Comparison of ENCODE assay signal across 17 cellular contexts in the genomic region with DNA sequence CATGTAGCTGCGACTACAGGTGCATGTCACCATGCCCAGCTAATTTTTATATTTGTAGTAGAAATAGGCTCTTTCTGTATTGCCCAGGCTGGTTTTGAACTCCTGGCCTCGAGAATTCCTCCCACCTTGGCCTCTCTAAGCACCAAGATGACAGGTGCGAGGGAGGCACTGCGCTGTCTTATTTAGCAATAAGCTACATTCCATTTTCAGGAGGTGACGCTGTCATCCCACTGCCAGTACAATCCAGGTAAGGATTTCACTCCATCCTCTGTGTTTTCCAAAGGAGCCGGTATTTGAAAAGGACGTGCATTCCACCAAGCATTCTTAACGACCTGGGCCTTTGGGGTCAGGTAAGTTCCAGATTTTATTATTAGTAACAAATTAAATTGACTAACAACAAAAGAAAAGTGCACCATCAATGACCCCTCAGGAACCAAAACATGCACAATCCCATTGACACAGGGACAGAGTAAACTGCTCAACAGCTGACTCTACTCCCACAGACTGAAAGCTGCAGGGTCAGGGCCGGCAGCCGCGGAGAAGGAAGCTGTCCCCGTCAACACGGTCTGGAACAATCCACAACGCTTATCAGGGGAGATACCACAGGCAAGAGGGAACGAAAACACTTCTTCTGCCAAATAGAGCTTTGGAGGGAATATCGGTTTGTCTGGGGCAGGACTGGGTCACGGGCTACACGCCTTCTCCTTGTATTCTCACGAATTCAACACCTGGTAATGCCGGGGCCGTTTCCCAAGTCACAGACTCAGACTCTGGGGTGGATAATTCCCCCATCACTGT.
DNase-seq lines count a peak whose midpoint lies in the region; ATAC-seq, FAIRE-seq and TF ChIP-seq lines count a peak whose summit lies in the region.
"Had no signal": no experiment of that assay in that cellular context is flagged by ENCODE, and none has a peak within 500 bp of the region (broad histone marks: within the 10 kb centered on the region; RNA-seq: fewer than 3 reads in every experiment).

No MANE protein-coding gene starts in this region.

- H3K36me3 Mint-ChIP-seq in nephron progenitor cell (ENCODE audit: low read depth): no peaks in the 10 kb centered on the region
- H3K36me3 Mint-ChIP-seq: activated naive CD4-positive, alpha-beta T cell treated with anti-CD3 and anti-CD28 coated beads, Interleukin-2, amount 10 ng/mL, durations not matched to agents 7 days and 5 days had no signal

- FAIRE-seq in K562 (lab: Jason Lieb, UNC): no peak

- peaks cover 11 to 33% of the 10 kb centered on the region in 2 experiments; a peak in 4 of 5 replicates for H3K27me3 ChIP-seq in K562 (ENCODE audit: control insufficient read depth in 2 of 2, insufficient read depth in 2 of 2, low read length in 2 of 2)
- no peaks in the 10 kb centered on the region for H3K27me3 ChIP-seq in upper lobe of right lung
- H3K27me3 ChIP-seq: colonic mucosa had no signal

- intact Hi-C loops in K562 (cut with micrococcal nuclease) (no loop called here), left cardiac atrium (cut with DNase I) (no loop called here), upper lobe of right lung (cut with DNase I) (no loop called here)

- CTCF ChIA-PET in K562 (lab: Yijun Ruan, JAX; ENCODE audit: low intra/inter-chr PET ratio): no interaction called here

- no peak overlapping the region for H2AFZ ChIP-seq in K562 (ENCODE audit: low read depth, low read length)

- TF ChIP-seq EP300 in K562 (IDR thresholded peaks at IDR 0.05; ENCODE audit: low read length): no peak

- H3K4me3 Mint-ChIP-seq in nephron progenitor cell: no peak overlapping the region
- H3K4me3 Mint-ChIP-seq: activated naive CD4-positive, alpha-beta T cell treated with anti-CD3 and anti-CD28 coated beads, Interleukin-2, amount 10 ng/mL, durations not matched to agents 7 days and 5 days; CD4-positive, alpha-beta T cell had no signal

- H3K4me3 ChIP-seq in K562: no peak overlapping the region
- no peak overlapping the region for H3K4me3 ChIP-seq in upper lobe of right lung
- H3K4me3 ChIP-seq: colonic mucosa, prostate gland had no signal

- in situ Hi-C loops in K562 (cut with MboI): no loop called here

- no TSS peak for BruUV-seq in K562 (replicated peaks; lab: Mats Ljungman, UMichigan)

- no peaks in the 10 kb centered on the region for H3K9me3 Mint-ChIP-seq in nephron progenitor cell
- H3K9me3 Mint-ChIP-seq: CD4-positive, alpha-beta T cell had no signal

- H3K27ac ChIP-seq in K562 (ENCODE audit: extremely low read depth, low read depth, low read length) (no peak overlapping the region), upper lobe of right lung (no peak overlapping the region)
- H3K27ac ChIP-seq: colonic mucosa, HL-60, prostate gland had no signal

- no peak for TF ChIP-seq CTCF in K562 (IDR thresholded peaks at IDR 0.05 in 2 of 3, conservative IDR thresholded peaks at IDR 0.05 in 1 of 3; ENCODE audit: insufficient read depth in 2 of 3, low read depth in 1 of 3, low read length in 3 of 3)
- no peak for TF ChIP-seq CTCF in nephron progenitor cell (IDR thresholded peaks at IDR 0.05)
- TF ChIP-seq CTCF in upper lobe of right lung (IDR thresholded peaks at IDR 0.05): no peak

- H3K4me1 ChIP-seq in K562 (replicated peaks in 1 of 2; ENCODE audit: control insufficient read depth in 2 of 2, insufficient read depth in 2 of 2, low read length in 2 of 2) (no peaks in the 10 kb centered on the region), upper lobe of right lung (peaks cover 7% of the 10 kb centered on the region)
- H3K4me1 ChIP-seq: colonic mucosa, prostate gland had no signal

- peaks cover 14% of the 10 kb centered on the region for H3K27me3 Mint-ChIP-seq in nephron progenitor cell (ENCODE audit: low read depth, poor library complexity)
- H3K27me3 Mint-ChIP-seq: CD4-positive, alpha-beta T cell had no signal

- no peaks in the 10 kb centered on the region for H3K79me2 ChIP-seq in K562 (ENCODE audit: control insufficient read depth, insufficient read depth, low read length)

- no peak for TF ChIP-seq RAD21 in K562 (CRISPR knock-in tag; conservative IDR thresholded peaks at IDR 0.05 in 1 of 2, IDR thresholded peaks at IDR 0.05 in 1 of 2)

- H3K9ac ChIP-seq in K562 (ENCODE audit: insufficient read depth in 1 of 2, low read depth in 2 of 2, low read length in 2 of 2): no peak overlapping the region

- H3K4me2 ChIP-seq in K562 (ENCODE audit: insufficient read depth, low read length): no peak overlapping the region

- TF ChIP-seq POLR2A in K562 (conservative IDR thresholded peaks at IDR 0.05): no peak

- peaks cover 25% of the 10 kb centered on the region for H3K4me1 Mint-ChIP-seq in nephron progenitor cell

- POLR2A ChIA-PET in K562 (lab: Yijun Ruan, JAX): interaction anchor here (0.5 to 1.6 kb wide), 2 partner anchors 10 to 64 kb away, joined by 4 to 7 read pairs; no protein-coding TSS in a partner anchor

- DNase-seq in K562 (ENCODE audit: extremely low read depth in 1 of 4, low spot score in 3 of 4) (no peak), left cardiac atrium (peak; percentile 73), nephron progenitor cell (no peak), upper lobe of right lung (no peak), NCI-H82 treated with DMSO at 0.1 percent for 48 hours (lab: John Stamatoyannopoulos, UW; ENCODE audit: unreplicated experiment) (no peak), LoVo (ENCODE audit: low spot score) (no peak), globus pallidus (ENCODE audit: low spot score) (no peak)
- DNase-seq: activated naive CD4-positive, alpha-beta T cell treated with anti-CD3 and anti-CD28 coated beads, Interleukin-2, amount 10 ng/mL, durations not matched to agents 7 days and 5 days; CD4-positive, alpha-beta T cell; colonic mucosa; foreskin fibroblast; mammary epithelial cell; NCI-H2227 treated with DMSO at 0.1 percent for 48 hours; T1000 had no signal

- H3K9me1 ChIP-seq in K562 (ENCODE audit: control insufficient read depth, insufficient read depth, low read length): no peaks in the 10 kb centered on the region

- WGBS in K562 (ENCODE audit: insufficient coverage, low coverage, missing lambda C conversion rate): 1% methylated on average over 21 of the region's 21 CpGs

- no peaks in the 10 kb centered on the region for H3K36me3 ChIP-seq in K562 (ENCODE audit: control insufficient read depth, insufficient read depth, low read length)
- H3K36me3 ChIP-seq in upper lobe of right lung: no peaks in the 10 kb centered on the region
- H3K36me3 ChIP-seq: colonic mucosa, prostate gland had no signal

- H3K27ac Mint-ChIP-seq in nephron progenitor cell: peak overlapping the region; percentile 5
- H3K27ac Mint-ChIP-seq: activated naive CD4-positive, alpha-beta T cell treated with anti-CD3 and anti-CD28 coated beads, Interleukin-2, amount 10 ng/mL, durations not matched to agents 7 days and 5 days; CD4-positive, alpha-beta T cell had no signal

- no peaks in the 10 kb centered on the region; the same call in 1 of the 2 replicates for H4K20me1 ChIP-seq in K562 (replicated peaks; ENCODE audit: control insufficient read depth, insufficient read depth, low read length)

- no peaks in the 10 kb centered on the region for H3K9me3 ChIP-seq in K562 (replicated peaks; ENCODE audit: control insufficient read depth, insufficient read depth, low read depth, low read length)
- H3K9me3 ChIP-seq in upper lobe of right lung: no peaks in the 10 kb centered on the region
- H3K9me3 ChIP-seq: colonic mucosa, prostate gland had no signal

- no peak for ATAC-seq in K562
- peak; percentile 93 to 95 for ATAC-seq in left cardiac atrium
- peak; percentile 73 for ATAC-seq in upper lobe of right lung
- ATAC-seq in HG03175 (IDR thresholded peaks at IDR 0.05; ENCODE audit: unreplicated experiment): no peak

TF ChIP-seq in K562, 482 proteins besides CTCF, POLR2A, EP300 and RAD21:
- TF ChIP-seq STAT5A (IDR thresholded peaks at IDR 0.05; ENCODE audit: borderline replicate concordance, low read length) (no peak), NFATC3 (IDR thresholded peaks at IDR 0.05) (no peak), TFAP4 (CRISPR knock-in tag; IDR thresholded peaks at IDR 0.05; ENCODE audit: borderline replicate concordance) (peak; percentile 34; the same call in 1 of the 2 replicates), COPS2 (conservative IDR thresholded peaks at IDR 0.05) (no peak)

Comparison
In these comparisons a context has a peak if more than half of its experiments do, and no peak if none do; other contexts are left out.
1. ATAC-seq: peak in left cardiac atrium (2 of 2) and upper lobe of right lung (single experiment); none in K562 (single experiment) and HG03175 (single experiment).